Comparison of ENCODE assay signal across 8 cellular contexts in genomic region chr3:150545419-150546225, GRCh38. TPM values are rescaled to one million over a fixed set of nuclear protein-coding genes. Genes with fewer than 3 reads are reported as not detected.
DNase-seq lines count a peak whose midpoint lies in the region; ATAC-seq, FAIRE-seq and TF ChIP-seq lines count a peak whose summit lies in the region.

No MANE protein-coding gene starts in this region.

- no peak for FAIRE-seq in GM12878 (lab: Jason Lieb, UNC)

- peak overlapping the region; percentile 70 for H2AFZ ChIP-seq in GM12878 (ENCODE audit: control insufficient read depth, low read depth, low read length)

- DNase-seq in DMS 273 (lab: John Stamatoyannopoulos, UW; ENCODE audit: unreplicated experiment), result peak; percentile 82
- DNase-seq in DMS 273 treated with DMSO at 0.1 percent for 48 hours (lab: John Stamatoyannopoulos, UW), result no peak
- DNase-seq in SJCRH30, result no peak
- DNase-seq in GM12878 (ENCODE audit: low read depth, low spot score), result no peak
- DNase-seq in spleen, result no peak

- peaks cover 76% of the 10 kb centered on the region for H3K79me2 ChIP-seq in GM12878 (ENCODE audit: control insufficient read depth, insufficient read depth, low read length)

- no peaks in the 10 kb centered on the region for H4K20me1 ChIP-seq in GM12878 (ENCODE audit: control insufficient read depth, insufficient read depth)

- under 1% methylated on average over 50 of the region's 54 CpGs for WGBS in GM12878 (ENCODE audit: insufficient coverage, insufficient replicate concordance, low lambda C conversion rate, missing lambda C conversion rate)
- 0 to 1% (median 1%) methylated on average over 37 to 54 of the region's 54 CpGs for WGBS in spleen, 5 donors

- H3K4me2 ChIP-seq in GM12878 (ENCODE audit: control insufficient read depth, insufficient read depth), result peak overlapping the region; percentile 72

- H3K4me1 ChIP-seq in SJCRH30, result no peaks in the 10 kb centered on the region
- peaks cover 3% of the 10 kb centered on the region; the same call in 1 of the 2 replicates for H3K4me1 ChIP-seq in GM12878 (ENCODE audit: control insufficient read depth, insufficient read depth, low read length)
- peaks cover 5% of the 10 kb centered on the region; the same call in 1 of the 2 replicates for H3K4me1 ChIP-seq in iPS-20b (ENCODE audit: insufficient read depth, low read length)
- peaks cover 16 to 86% (median 65%) of the 10 kb centered on the region in 6 donors for H3K4me1 ChIP-seq in spleen

- no peak for TF ChIP-seq RAD21 in GM12878 (IDR thresholded peaks at IDR 0.05; ENCODE audit: insufficient read depth, low read depth, low read length)

- TF ChIP-seq EP300 in GM12878 (IDR thresholded peaks at IDR 0.05; ENCODE audit: borderline replicate concordance in 1 of 2, control insufficient read depth in 1 of 2, low read depth in 2 of 2, low read length in 2 of 2), result no peak

- H3K9ac ChIP-seq in GM12878 (ENCODE audit: control insufficient read depth, insufficient read depth, low read length) (peak overlapping the region; percentile 89), iPS-20b (ENCODE audit: low read depth, low read length) (peak overlapping the region; percentile 97)

- POLR2A ChIA-PET in GM12878 (lab: Charles Lee), result interaction anchor here (0.5 to 4.1 kb wide), 13 partner anchors 31 to 218 kb away, joined by 3 to 33 read pairs (median 4); partner anchors contain the start of genes SELENOT and TSC22D2

- RAD21 ChIA-PET in GM12878 (lab: Charles Lee; ENCODE audit: unreplicated experiment), result interaction anchor here (1.0 to 4.8 kb wide), 11 partner anchors 54 to 218 kb away, joined by 3 to 25 read pairs (median 4); partner anchors contain the start of genes ERICH6, SELENOT and SIAH2

- peak overlapping the region; percentile 75 for H3K27ac ChIP-seq in SJCRH30
- H3K27ac ChIP-seq in GM12878 (ENCODE audit: control insufficient read depth, insufficient read depth), result peak overlapping the region; percentile 96
- H3K27ac ChIP-seq in iPS-20b (ENCODE audit: low read length), result peak overlapping the region; percentile 80
- H3K27ac ChIP-seq in spleen, result peak overlapping the region; percentile 99 to 100 (median 99)

- SMC1A ChIA-PET in GM12878 (lab: Charles Lee; ENCODE audit: uncharacterized antibody, unreplicated experiment), result interaction anchor here (0.6 to 3.4 kb wide), 14 partner anchors 35 to 220 kb away, joined by 3 to 11 read pairs (median 4); partner anchors contain the start of genes ERICH6 and SELENOT

- TF ChIP-seq CTCF in GM12878 (IDR thresholded peaks at IDR 0.05 in 2 of 3, conservative IDR thresholded peaks at IDR 0.05 in 1 of 3; ENCODE audit: control insufficient read depth in 2 of 3, extremely low read depth in 1 of 3, insufficient read depth in 1 of 3, low read depth in 3 of 3, low read length in 3 of 3) (no peak), spleen (IDR thresholded peaks at IDR 0.05 in 8 of 11, conservative IDR thresholded peaks at IDR 0.05 in 3 of 11) (no peak)

- H3K27me3 ChIP-seq in SJCRH30 (no peaks in the 10 kb centered on the region), GM12878 (replicated peaks in 1 of 2; ENCODE audit: control insufficient read depth in 2 of 2, insufficient read depth in 2 of 2, low read length in 1 of 2) (no peaks in the 10 kb centered on the region), iPS-20b (ENCODE audit: insufficient read depth, low read length) (no peaks in the 10 kb centered on the region), spleen (replicated peaks in 1 of 7) (no peaks in the 10 kb centered on the region)

- H3K4me3 ChIP-seq in SJCRH30, result peak overlapping the region; percentile 90
- H3K4me3 ChIP-seq in GM12878, result peak overlapping the region; percentile 89
- peak overlapping the region; percentile 95 for H3K4me3 ChIP-seq in iPS-20b (ENCODE audit: low read length)
- peak overlapping the region; percentile 64 to 82 (median 76) for H3K4me3 ChIP-seq in spleen

- ATAC-seq in HG03064 (IDR thresholded peaks at IDR 0.05; ENCODE audit: low read depth, unreplicated experiment), result peak; percentile 14
- peak; percentile 6 for ATAC-seq in GM12878
- ATAC-seq in GM21717 (IDR thresholded peaks at IDR 0.05; ENCODE audit: unreplicated experiment), result no peak

- no peak for TF ChIP-seq POLR2A in GM12878 (IDR thresholded peaks at IDR 0.05; ENCODE audit: low read depth, low read length)
- no peak for TF ChIP-seq POLR2A in spleen (IDR thresholded peaks at IDR 0.05)

- intact Hi-C loops in GM12878 (cut with micrococcal nuclease; ENCODE audit: unreplicated experiment) (loop anchor here (1.0 to 5.0 kb wide), 6 partner anchors 53 to 217 kb away; partner anchors contain the start of genes SELENOT, SIAH2 and TSC22D2), spleen (cut with DNase I; ENCODE audit: low total_unique reads) (no loop called here)

- H3K36me3 ChIP-seq in SJCRH30 (peaks cover 18% of the 10 kb centered on the region), GM12878 (ENCODE audit: control insufficient read depth in 2 of 2, insufficient read depth in 2 of 2, low read length in 1 of 2) (peaks cover 0 to 4% of the 10 kb centered on the region in 2 experiments; a peak in 1 of 4 replicates), iPS-20b (ENCODE audit: insufficient read depth, low read depth, low read length) (peaks cover 36% of the 10 kb centered on the region), spleen (peaks cover 0 to 37% (median 4%) of the 10 kb centered on the region in 6 donors)

- CTCF ChIA-PET in GM12878 (lab: Yijun Ruan, JAX), result interaction anchor here (0.6 to 2.0 kb wide), 7 partner anchors 12 to 173 kb away, joined by 3 to 7 read pairs (median 4); partner anchors contain the start of gene SELENOT

- in situ Hi-C loops in GM12878 (cut with MboI), result loop anchor here (10.0 to 25.0 kb wide), 2 partner anchors 592 to 729 kb away; partner anchors contain the start of gene P2RY14

- H3K9me3 ChIP-seq in SJCRH30 (replicated peaks) (no peaks in the 10 kb centered on the region), GM12878 (replicated peaks; ENCODE audit: control insufficient read depth, insufficient read depth, low read length) (no peaks in the 10 kb centered on the region), iPS-20b (ENCODE audit: insufficient read depth, low read depth, low read length) (no peaks in the 10 kb centered on the region), spleen (no peaks in the 10 kb centered on the region)

- TSS peak; percentile 58 for BruUV-seq in GM12878 (replicated peaks; lab: Mats Ljungman, UMichigan)

RNA-seq across cellular contexts. Expression of gene SERP1, which starts 0.7 kb away (rescaled TPM):
- total RNA-seq in SJCRH30 (2014; rRNA removed; shearing (Covaris generic)), result 72.7 and 80.3 TPM in 2 replicates
- 90.4 and 104 TPM in 2 replicates for total RNA-seq in GM12878 (2013; cell fraction: nucleolus; rRNA removed)
- total RNA-seq in GM12878 (2014; rRNA removed) (145 and 157 TPM in 2 replicates), GM12878 (2014; rRNA removed; fragmentation: Illumina TruSeq; extraction: Trizol) (76.5 and 77.7 TPM in 2 replicates), GM12878 (2021) (93.6 and 97.6 TPM in 2 replicates), spleen (100 to 1,000 TPM in 4 of 7 donors, 10 to 100 TPM in 3; 91.1 to 441 (median 105) TPM)
- 80.0 TPM for polyA plus RNA-seq in GM12878 (2011; ENCODE audit: low read depth)
- polyA plus RNA-seq in GM12878 (2011; rRNA removed) (67.2 and 112 TPM in 2 replicates), GM12878 (2014; fragmentation: Illumina TruSeq; extraction: Trizol) (72.5 and 82.5 TPM in 2 replicates), GM12878 (2014; fragmentation: Nextera tagmentation; extraction: Ambion mirVana) (10 to 100 TPM; 31.1 to 46.7 TPM), GM12878 (2014; rRNA removed) (192 and 218 TPM in 2 replicates), GM12878 (2016; fragmentation: Nextera tagmentation; extraction: Ambion mirVana) (100 to 1,000 TPM; 221 to 242 TPM), spleen (100 to 1,000 TPM in 1 of 3 donors, 10 to 100 TPM in 2; 64.0 to 104 (median 91.7) TPM)
- polyA plus RNA-seq in GM12878 (2011; cell fraction: cytosol; rRNA removed), result 50.0 and 89.7 TPM in 2 replicates
- polyA plus RNA-seq in GM12878 (2011; cell fraction: nucleus; rRNA removed), result 48.0 and 48.1 TPM in 2 replicates
- 125 and 132 TPM in 2 replicates for polyA plus RNA-seq in GM12878 (2012)
- 31.8 and 39.4 TPM in 2 replicates for polyA minus RNA-seq in GM12878 (2011; rRNA and poly(A)+ RNA removed)
- 34.9 and 40.1 TPM in 2 replicates for polyA minus RNA-seq in GM12878 (2011; cell fraction: cytosol; rRNA and poly(A)+ RNA removed)
- 54.2 and 71.5 TPM in 2 replicates for polyA minus RNA-seq in GM12878 (2011; cell fraction: nucleus; rRNA and poly(A)+ RNA removed)

RNA-seq across cellular contexts. Expression of gene EIF2A, which starts 1.0 kb away (rescaled TPM):
- total RNA-seq in SJCRH30 (2014; rRNA removed; shearing (Covaris generic)), result 130 and 139 TPM in 2 replicates
- 239 and 247 TPM in 2 replicates for total RNA-seq in GM12878 (2013; cell fraction: nucleolus; rRNA removed)
- total RNA-seq in GM12878 (2014; rRNA removed) (143 and 185 TPM in 2 replicates), GM12878 (2014; rRNA removed; fragmentation: Illumina TruSeq; extraction: Trizol) (201 and 206 TPM in 2 replicates), GM12878 (2021) (112 and 121 TPM in 2 replicates), spleen (100 to 1,000 TPM in 3 of 7 donors, 10 to 100 TPM in 4; 70.9 to 149 (median 79.0) TPM)
- 260 TPM for polyA plus RNA-seq in GM12878 (2011; ENCODE audit: low read depth)
- polyA plus RNA-seq in GM12878 (2011; rRNA removed) (181 and 301 TPM in 2 replicates), GM12878 (2014; fragmentation: Illumina TruSeq; extraction: Trizol) (211 and 313 TPM in 2 replicates), GM12878 (2014; fragmentation: Nextera tagmentation; extraction: Ambion mirVana) (100 to 1,000 TPM; 126 to 130 TPM), GM12878 (2014; rRNA removed) (111 and 155 TPM in 2 replicates), GM12878 (2016; fragmentation: Nextera tagmentation; extraction: Ambion mirVana) (10 to 100 TPM; 85.4 to 86.1 TPM), spleen (10 to 100 TPM; 53.7 to 73.7 (median 73.3) TPM)
- 120 and 133 TPM in 2 replicates for polyA plus RNA-seq in GM12878 (2011; cell fraction: cytosol; rRNA removed)
- 94.7 and 96.7 TPM in 2 replicates for polyA plus RNA-seq in GM12878 (2011; cell fraction: nucleus; rRNA removed)
- polyA plus RNA-seq in GM12878 (2012), result 134 and 147 TPM in 2 replicates
- 219 and 229 TPM in 2 replicates for polyA minus RNA-seq in GM12878 (2011; rRNA and poly(A)+ RNA removed)
- 47.3 and 73.6 TPM in 2 replicates for polyA minus RNA-seq in GM12878 (2011; cell fraction: cytosol; rRNA and poly(A)+ RNA removed)
- 42.4 and 73.2 TPM in 2 replicates for polyA minus RNA-seq in GM12878 (2011; cell fraction: nucleus; rRNA and poly(A)+ RNA removed)

RNA-seq across cellular contexts. Expression of gene SELENOT, which starts 57.5 kb away (rescaled TPM):
- 121 and 133 TPM in 2 replicates for total RNA-seq in SJCRH30 (2014; rRNA removed; shearing (Covaris generic))
- total RNA-seq in GM12878 (2013; cell fraction: nucleolus; rRNA removed), result 80.1 and 88.1 TPM in 2 replicates
- total RNA-seq in GM12878 (2014; rRNA removed) (234 and 236 TPM in 2 replicates), GM12878 (2014; rRNA removed; fragmentation: Illumina TruSeq; extraction: Trizol) (87.7 and 89.4 TPM in 2 replicates), GM12878 (2021) (111 and 113 TPM in 2 replicates), spleen (100 to 1,000 TPM in 5 of 7 donors, 10 to 100 TPM in 2; 98.2 to 180 (median 117) TPM)
- polyA plus RNA-seq in GM12878 (2011; ENCODE audit: low read depth), result 62.6 TPM
- polyA plus RNA-seq in GM12878 (2011; rRNA removed) (722 and 768 TPM in 2 replicates), GM12878 (2014; fragmentation: Illumina TruSeq; extraction: Trizol) (221 and 236 TPM in 2 replicates), GM12878 (2014; fragmentation: Nextera tagmentation; extraction: Ambion mirVana) (100 to 1,000 TPM; 323 to 593 TPM), GM12878 (2014; rRNA removed) (149 and 160 TPM in 2 replicates), GM12878 (2016; fragmentation: Nextera tagmentation; extraction: Ambion mirVana) (100 to 1,000 TPM; 285 to 289 TPM), spleen (10 to 100 TPM; 34.6 to 71.7 (median 59.5) TPM)
- 492 and 659 TPM in 2 replicates for polyA plus RNA-seq in GM12878 (2011; cell fraction: cytosol; rRNA removed)
- polyA plus RNA-seq in GM12878 (2011; cell fraction: nucleus; rRNA removed), result 155 and 277 TPM in 2 replicates
- polyA plus RNA-seq in GM12878 (2012), result 82.2 and 102 TPM in 2 replicates
- 644 and 784 TPM in 2 replicates for polyA minus RNA-seq in GM12878 (2011; rRNA and poly(A)+ RNA removed)
- 90.9 and 99.9 TPM in 2 replicates for polyA minus RNA-seq in GM12878 (2011; cell fraction: cytosol; rRNA and poly(A)+ RNA removed)
- 73.4 and 77.1 TPM in 2 replicates for polyA minus RNA-seq in GM12878 (2011; cell fraction: nucleus; rRNA and poly(A)+ RNA removed)
